In the genomic region with DNA sequence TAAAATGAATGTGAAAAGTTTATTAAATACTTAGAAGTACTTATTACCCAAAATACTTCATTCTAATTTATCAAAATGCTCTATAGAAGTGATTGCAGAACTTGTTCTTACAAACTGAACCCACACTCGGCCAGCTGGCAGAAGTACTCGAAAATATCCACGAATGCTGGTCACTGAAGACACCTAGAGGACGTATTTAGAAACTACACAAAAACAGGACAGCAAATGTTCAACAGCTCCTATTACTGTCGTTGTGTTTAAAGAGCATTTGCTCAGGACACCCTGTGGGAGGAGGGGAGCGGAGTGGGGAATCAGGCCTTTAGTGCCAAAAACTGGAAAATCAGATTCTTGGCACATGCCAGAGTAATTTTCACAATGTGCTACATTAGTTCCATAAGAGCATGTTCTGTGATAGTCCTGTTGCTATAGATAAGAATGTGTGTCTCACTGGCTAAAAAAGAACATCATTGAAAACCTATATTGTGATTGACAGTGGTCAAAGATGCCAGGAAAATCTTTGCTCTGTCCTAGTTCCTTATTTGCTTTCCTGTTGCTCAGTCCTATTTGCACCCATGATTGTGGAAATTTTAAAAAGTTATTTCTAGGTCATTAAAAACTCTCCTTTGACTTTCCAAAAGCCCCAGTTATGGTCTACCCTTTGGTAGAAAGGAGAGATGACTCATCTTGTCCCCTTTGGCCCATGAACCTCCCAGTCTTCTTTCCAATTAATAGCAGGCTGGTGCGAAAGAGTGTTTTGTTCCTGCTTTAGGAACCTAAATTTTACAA, we compare ENCODE assay signal across 1 cellular context.
TF ChIP-seq lines count a peak whose summit lies in the region.

No MANE protein-coding gene starts in this region.

TF ChIP-seq in HepG2, 621 proteins besides CTCF, POLR2A, EP300 and RAD21 (continued from another document):
- TF ChIP-seq, protein P1, sequence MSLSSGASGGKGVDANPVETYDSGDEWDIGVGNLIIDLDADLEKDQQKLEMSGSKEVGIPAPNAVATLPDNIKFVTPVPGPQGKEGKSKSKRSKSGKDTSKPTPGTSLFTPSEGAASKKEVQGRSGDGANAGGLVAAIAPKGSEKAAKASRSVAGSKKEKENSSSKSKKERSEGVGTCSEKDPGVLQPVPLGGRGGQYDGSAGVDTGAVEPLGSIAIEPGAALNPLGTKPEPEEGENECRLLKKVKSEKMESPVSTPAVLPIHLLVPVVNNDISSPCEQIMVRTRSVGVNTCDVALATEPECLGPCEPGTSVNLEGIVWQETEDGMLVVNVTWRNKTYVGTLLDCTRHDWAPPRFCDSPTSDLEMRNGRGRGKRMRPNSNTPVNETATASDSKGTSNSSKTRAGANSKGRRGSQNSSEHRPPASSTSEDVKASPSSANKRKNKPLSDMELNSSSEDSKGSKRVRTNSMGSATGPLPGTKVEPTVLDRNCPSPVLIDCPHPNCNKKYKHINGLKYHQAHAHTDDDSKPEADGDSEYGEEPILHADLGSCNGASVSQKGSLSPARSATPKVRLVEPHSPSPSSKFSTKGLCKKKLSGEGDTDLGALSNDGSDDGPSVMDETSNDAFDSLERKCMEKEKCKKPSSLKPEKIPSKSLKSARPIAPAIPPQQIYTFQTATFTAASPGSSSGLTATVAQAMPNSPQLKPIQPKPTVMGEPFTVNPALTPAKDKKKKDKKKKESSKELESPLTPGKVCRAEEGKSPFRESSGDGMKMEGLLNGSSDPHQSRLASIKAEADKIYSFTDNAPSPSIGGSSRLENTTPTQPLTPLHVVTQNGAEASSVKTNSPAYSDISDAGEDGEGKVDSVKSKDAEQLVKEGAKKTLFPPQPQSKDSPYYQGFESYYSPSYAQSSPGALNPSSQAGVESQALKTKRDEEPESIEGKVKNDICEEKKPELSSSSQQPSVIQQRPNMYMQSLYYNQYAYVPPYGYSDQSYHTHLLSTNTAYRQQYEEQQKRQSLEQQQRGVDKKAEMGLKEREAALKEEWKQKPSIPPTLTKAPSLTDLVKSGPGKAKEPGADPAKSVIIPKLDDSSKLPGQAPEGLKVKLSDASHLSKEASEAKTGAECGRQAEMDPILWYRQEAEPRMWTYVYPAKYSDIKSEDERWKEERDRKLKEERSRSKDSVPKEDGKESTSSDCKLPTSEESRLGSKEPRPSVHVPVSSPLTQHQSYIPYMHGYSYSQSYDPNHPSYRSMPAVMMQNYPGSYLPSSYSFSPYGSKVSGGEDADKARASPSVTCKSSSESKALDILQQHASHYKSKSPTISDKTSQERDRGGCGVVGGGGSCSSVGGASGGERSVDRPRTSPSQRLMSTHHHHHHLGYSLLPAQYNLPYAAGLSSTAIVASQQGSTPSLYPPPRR (CRISPR knock-in tag; IDR thresholded peaks at IDR 0.05; ENCODE audit: borderline replicate concordance), result no peak
- TF ChIP-seq ATF1 (CRISPR knock-in tag; IDR thresholded peaks at IDR 0.05), result no peak
